In genomic region chr11:77994434-77995362, GRCh38 we compare ENCODE assay signal across 8 cellular contexts. TPM values are rescaled to one million over a fixed set of nuclear protein-coding genes. Genes with fewer than 3 reads are reported as not detected.
DNase-seq lines count a peak whose midpoint lies in the region; ATAC-seq, FAIRE-seq and TF ChIP-seq lines count a peak whose summit lies in the region.

Gene INTS4 (minus strand): TSS chr11:77994668. CDS start chr11:77994643, 25 bp downstream.

- CTCF ChIA-PET in IMR-90 (lab: Yijun Ruan, JAX) = interaction anchor here (0.6 to 1.8 kb wide), 5 partner anchors 14 to 239 kb away, joined by 3 to 6 read pairs (median 4); no protein-coding TSS in a partner anchor
- CTCF ChIA-PET in endothelial cell of umbilical vein (lab: Charles Lee) = interaction anchor here (0.8 to 1.6 kb wide), 15 partner anchors 9 to 570 kb away, joined by 3 to 20 read pairs (median 5); partner anchors contain the start of genes NDUFC2 and RSF1

- H3K27ac ChIP-seq in IMR-90 (ENCODE audit: insufficient read depth, low read length) (peak within 1 kb of the TSS; percentile 74), endothelial cell of umbilical vein (ENCODE audit: insufficient read depth, low read depth, low read length) (peak within 1 kb of the TSS; percentile 47)

- TF ChIP-seq POLR2A in IMR-90 (IDR thresholded peaks at IDR 0.05; ENCODE audit: low read depth, low read length) (peak; percentile 66), endothelial cell of umbilical vein (IDR thresholded peaks at IDR 0.05; ENCODE audit: low read depth, low read length) (peak; percentile 77)

- H4K8ac ChIP-seq in IMR-90 (ENCODE audit: low read depth in 2 of 2, low read length in 2 of 2) = peak within 1 kb of the TSS; percentile 90 to 100

- H2AFZ ChIP-seq in IMR-90 (replicated peaks; ENCODE audit: low read length, poor library complexity) (peak within 1 kb of the TSS; percentile 93), endothelial cell of umbilical vein (ENCODE audit: low read depth, low read length) (peak within 1 kb of the TSS; percentile 88)

- H3K56ac ChIP-seq in IMR-90 (ENCODE audit: extremely low read depth, insufficient read depth, low read length) = peak within 1 kb of the TSS; percentile 94

- no peak for TF ChIP-seq CTCF in IMR-90 (conservative IDR thresholded peaks at IDR 0.05; ENCODE audit: low read depth, low read length)
- no peak for TF ChIP-seq CTCF in endothelial cell of umbilical vein (IDR thresholded peaks at IDR 0.05; ENCODE audit: extremely low read depth in 1 of 2, insufficient read depth in 1 of 2, low read depth in 1 of 2, low read length in 2 of 2)

- BruUV-seq in IMR-90 (replicated peaks; lab: Mats Ljungman, UMichigan) = TSS peak; percentile 66
- BruUV-seq in endothelial cell of umbilical vein (replicated peaks; lab: Mats Ljungman, UMichigan) = no TSS peak

- WGBS in IMR-90 (ENCODE audit: extremely low coverage in 2 of 2, insufficient read length in 1 of 2), 2 experiments = 1% methylated on average over 28 of the region's 47 CpGs; no CpG with 5 or more reads in 1 of the 2 experiments

- H4K91ac ChIP-seq in IMR-90 (ENCODE audit: insufficient read depth, low read depth, low read length) = peak within 1 kb of the TSS; percentile 81

- H3K18ac ChIP-seq in IMR-90 (ENCODE audit: low read depth, low read length) = peak within 1 kb of the TSS; percentile 68

- H4K5ac ChIP-seq in IMR-90 (ENCODE audit: low read depth, low read length) = peak within 1 kb of the TSS; percentile 97

- peak; percentile 98 for ATAC-seq in GM21528 (IDR thresholded peaks at IDR 0.05; ENCODE audit: low FRiP score, unreplicated experiment)
- ATAC-seq in IMR-90 (ENCODE audit: low read depth) = peak; percentile 100

- H3K14ac ChIP-seq in IMR-90 (replicated peaks; ENCODE audit: low read depth, low read length) = peak within 1 kb of the TSS; percentile 96

- H3K79me2 ChIP-seq in endothelial cell of umbilical vein (ENCODE audit: control insufficient read depth, insufficient read depth, low read length) = peaks cover 18% of the 10 kb centered on the region

- peak; percentile 98 for DNase-seq in DMS 273 treated with DMSO at 0.1 percent for 48 hours (lab: John Stamatoyannopoulos, UW)
- peak; percentile 100 for DNase-seq in IMR-90
- DNase-seq in OCI-M1 (lab: John Stamatoyannopoulos, UW) = peak; percentile 100
- DNase-seq in activated T-cell treated with anti-CD3 and anti-CD28 coated beads for 24 hours (ENCODE audit: low read depth) = peak; percentile 96
- peak; percentile 100 for DNase-seq in endothelial cell of umbilical vein (ENCODE audit: low read depth, low spot score)
- DNase-seq in midbrain (lab: John Stamatoyannopoulos, UW) = peak; percentile 100
- DNase-seq in stimulated activated CD8-positive, alpha-beta memory T cell treated with anti-CD3 and anti-CD28 coated beads, Interleukin-2, amount 100 ng/mL, for 1 hour (ENCODE audit: low read depth in 2 of 2) = peak; percentile 91 to 96

- peaks cover 26 to 30% of the 10 kb centered on the region in 2 experiments for H3K79me1 ChIP-seq in IMR-90 (ENCODE audit: low read depth in 1 of 2, low read length in 2 of 2)

- H2AK5ac ChIP-seq in IMR-90 (ENCODE audit: low read depth, low read length) = peak within 1 kb of the TSS; percentile 46

- H3K9ac ChIP-seq in IMR-90 (ENCODE audit: low read depth, low read length) (peak within 1 kb of the TSS; percentile 92), endothelial cell of umbilical vein (replicated peaks; ENCODE audit: extremely low read depth, insufficient read depth, low read length) (peak within 1 kb of the TSS; percentile 89)

- H3K27me3 ChIP-seq in IMR-90 (ENCODE audit: control insufficient read depth, insufficient read depth, low read length) (no peaks in the 10 kb centered on the region), endothelial cell of umbilical vein (ENCODE audit: control insufficient read depth in 2 of 2, insufficient read depth in 2 of 2, low read length in 2 of 2) (no peaks in the 10 kb centered on the region)

- H3K9me1 ChIP-seq in IMR-90 (ENCODE audit: insufficient read depth, low read length) = peaks cover 4% of the 10 kb centered on the region
- no peaks in the 10 kb centered on the region for H3K9me1 ChIP-seq in endothelial cell of umbilical vein (replicated peaks; ENCODE audit: control insufficient read depth, extremely low read depth, insufficient read depth, low read length)

- intact Hi-C loops in IMR-90 (cut with micrococcal nuclease) (loop anchor here (1.0 kb wide), 1 partner anchor 173 kb away; the partner anchor contains the start of gene AAMDC), endothelial cell of umbilical vein (cut with micrococcal nuclease) (loop anchor here (1.0 to 2.0 kb wide), 4 partner anchors 36 to 567 kb away; partner anchors contain the start of gene AAMDC)

- in situ Hi-C loops in IMR-90 (cut with MboI; ENCODE audit: low sequenced_read_pairs) = loop anchor here (10.0 kb wide), 1 partner anchor 220 kb away; no protein-coding TSS in a partner anchor

- H3K9me3 ChIP-seq in IMR-90 (ENCODE audit: control insufficient read depth, insufficient read depth, low read length) (no peaks in the 10 kb centered on the region), endothelial cell of umbilical vein (replicated peaks; ENCODE audit: control insufficient read depth, insufficient read depth, low read length) (no peaks in the 10 kb centered on the region)

- no peaks in the 10 kb centered on the region for H4K20me1 ChIP-seq in IMR-90 (ENCODE audit: insufficient read depth, low read length)
- H4K20me1 ChIP-seq in endothelial cell of umbilical vein (replicated peaks; ENCODE audit: control insufficient read depth, extremely low read depth, insufficient read depth, low read length) = no peaks in the 10 kb centered on the region

- POLR2A ChIA-PET in IMR-90 (lab: Charles Lee; ENCODE audit: unreplicated experiment) (interaction anchor here (0.6 to 1.2 kb wide), 2 partner anchors 14 to 175 kb away, joined by 3 to 6 read pairs; no protein-coding TSS in a partner anchor), endothelial cell of umbilical vein (lab: Charles Lee) (interaction anchor here (0.6 to 1.2 kb wide), 6 partner anchors 22 to 175 kb away, joined by 3 to 8 read pairs (median 4); no protein-coding TSS in a partner anchor)

- dilution Hi-C loops in IMR-90 (cut with HindIII; ENCODE audit: low sequenced_read_pairs, unreplicated experiment) (no loop called here), endothelial cell of umbilical vein (cut with MboI; ENCODE audit: extremely low pct_ligation_motif_present, low sequenced_read_pairs) (no loop called here)

- 0 out of 3 replicates have a peak within 1 kb of the TSS, but pooled peaks have one; percentile 28 for H2BK15ac ChIP-seq in IMR-90 (ENCODE audit: low read depth, low read length)

- peak within 1 kb of the TSS; percentile 91 for H3K4ac ChIP-seq in IMR-90 (ENCODE audit: low read depth, low read length)

- peak within 1 kb of the TSS; percentile 79 for H2BK120ac ChIP-seq in IMR-90 (ENCODE audit: low read depth, low read length)

- peak within 1 kb of the TSS; percentile 95 for H3K4me2 ChIP-seq in IMR-90 (ENCODE audit: low read depth, low read length)
- H3K4me2 ChIP-seq in endothelial cell of umbilical vein (ENCODE audit: insufficient read depth, low read length) = peak within 1 kb of the TSS; percentile 97

- peak within 1 kb of the TSS; percentile 65 for H2AK9ac ChIP-seq in IMR-90 (replicated peaks; ENCODE audit: low read depth, low read length, poor library complexity)

- peak; percentile 100 for FAIRE-seq in endothelial cell of umbilical vein (lab: Jason Lieb, UNC)

- H2BK5ac ChIP-seq in IMR-90 (ENCODE audit: low read depth, low read length, poor library complexity, severe bottlenecking) = peak within 1 kb of the TSS; percentile 86

- H3K4me1 ChIP-seq in IMR-90 (ENCODE audit: control insufficient read depth, insufficient read depth, low read length) (peaks cover 2% of the 10 kb centered on the region; the same call in 1 of the 2 replicates), endothelial cell of umbilical vein (ENCODE audit: control insufficient read depth, extremely low read depth, insufficient read depth, low read length) (peaks cover 15% of the 10 kb centered on the region)

- peak within 1 kb of the TSS; percentile 68 for H3K23ac ChIP-seq in IMR-90 (ENCODE audit: low read depth, low read length)

- peak within 1 kb of the TSS; percentile 66 for H3K4me3 ChIP-seq in IMR-90 (ENCODE audit: insufficient read depth, low read depth, low read length)
- peak within 1 kb of the TSS; percentile 75 to 99 (median 95) for H3K4me3 ChIP-seq in endothelial cell of umbilical vein (replicated peaks in 1 of 3; ENCODE audit: insufficient read depth in 1 of 3, low read depth in 1 of 3, low read length in 3 of 3)

- TF ChIP-seq RAD21 in IMR-90 (IDR thresholded peaks at IDR 0.05; ENCODE audit: low read length) = no peak; the same call in 1 of the 2 replicates

- H3K36me3 ChIP-seq in IMR-90 (ENCODE audit: control insufficient read depth, insufficient read depth, low read length) (peaks cover 10% of the 10 kb centered on the region), endothelial cell of umbilical vein (ENCODE audit: control insufficient read depth in 2 of 2, extremely low read depth in 1 of 2, insufficient read depth in 2 of 2, low read length in 2 of 2) (peaks cover 2% of the 10 kb centered on the region in 2 experiments)

- no peak within 1 kb of the TSS; the same call in 1 of the 2 replicates for H2BK20ac ChIP-seq in IMR-90 (ENCODE audit: low read depth, low read length)

TF ChIP-seq in IMR-90, 13 proteins besides CTCF, POLR2A, EP300 and RAD21 (continues in another document):
- TF ChIP-seq NFE2L2 (IDR thresholded peaks at IDR 0.05; ENCODE audit: low read depth, low read length) (peak; percentile 40; the same call in 1 of the 2 replicates), MXI1 (IDR thresholded peaks at IDR 0.05; ENCODE audit: borderline replicate concordance, low read depth, low read length) (peak; percentile 97)

TF ChIP-seq in endothelial cell of umbilical vein, 7 proteins besides CTCF, POLR2A, EP300 and RAD21 (continues in another document):
- peak; percentile 21 for TF ChIP-seq MYC (IDR thresholded peaks at IDR 0.05; ENCODE audit: low read depth, low read length)
- no peak for TF ChIP-seq JUN (IDR thresholded peaks at IDR 0.05; ENCODE audit: borderline replicate concordance, insufficient read depth, insufficient read length, low read depth)

RNA-seq across cellular contexts. Expression of gene INTS4, which starts in this region (rescaled TPM):
- total RNA-seq in IMR-90 (2012; rRNA removed) = 44.4 and 52.5 TPM in 2 replicates
- 23.4 and 24.0 TPM in 2 replicates for polyA plus RNA-seq in IMR-90 (2012; rRNA removed)
- polyA plus RNA-seq in IMR-90 (2012; cell fraction: cytosol; rRNA removed) = 11.1 and 11.6 TPM in 2 replicates
- 45.5 and 82.3 TPM in 2 replicates for polyA plus RNA-seq in IMR-90 (2012; cell fraction: nucleus; rRNA removed; ENCODE audit: low replicate concordance)
- total RNA-seq in endothelial cell of umbilical vein = 37.8 and 39.2 TPM in 2 replicates
- 28.0 and 29.2 TPM in 2 replicates for polyA plus RNA-seq in endothelial cell of umbilical vein
- polyA plus RNA-seq in endothelial cell of umbilical vein (2011; cell fraction: cytosol; rRNA removed) = 21.8 and 24.2 TPM in 2 replicates
- polyA plus RNA-seq in endothelial cell of umbilical vein (2011; cell fraction: nucleus; rRNA removed) = 103 and 111 TPM in 2 replicates
- 27.5 and 27.8 TPM in 2 replicates for polyA plus RNA-seq in endothelial cell of umbilical vein (2012)
- 44.2 and 46.8 TPM in 2 replicates for polyA minus RNA-seq in endothelial cell of umbilical vein
- polyA minus RNA-seq in endothelial cell of umbilical vein (2011; cell fraction: cytosol; rRNA and poly(A)+ RNA removed) = 18.3 TPM
- polyA minus RNA-seq in endothelial cell of umbilical vein (2011; cell fraction: nucleus; rRNA and poly(A)+ RNA removed) = 68.0 and 97.6 TPM in 2 replicates

Comparison
In these comparisons a context has a peak if more than half of its experiments do, and no peak if none do; other contexts are left out.
1. Peak in every context shown above with its lines: DNase-seq, ATAC-seq, H3K4me3 ChIP-seq and H3K27ac ChIP-seq.